1 cellular context compared by ENCODE assay signal in the genomic region with DNA sequence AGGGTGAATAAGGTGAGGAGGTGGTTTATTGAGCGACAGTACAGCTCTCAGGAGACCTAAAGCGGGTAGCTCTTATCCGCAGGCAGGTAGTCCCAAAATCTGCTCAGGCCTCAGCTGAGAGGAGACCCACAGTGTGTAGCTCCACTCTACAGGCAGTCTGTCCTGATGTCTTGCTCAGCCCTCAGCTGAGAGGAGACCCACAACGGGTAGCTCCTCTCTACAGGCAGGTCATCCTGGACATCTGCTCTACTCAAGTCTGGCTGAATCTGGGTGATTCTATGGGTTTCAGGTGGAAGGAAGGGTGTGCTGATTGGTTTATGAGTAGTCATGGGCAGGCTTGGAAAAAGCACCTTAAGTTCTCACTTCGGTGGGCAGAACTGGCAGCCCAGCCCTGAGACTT.
TF ChIP-seq lines count a peak whose summit lies in the region.

No MANE protein-coding gene starts in this region.

TF ChIP-seq in K562, 482 proteins besides CTCF, POLR2A, EP300 and RAD21:
- TF ChIP-seq, protein P1, sequence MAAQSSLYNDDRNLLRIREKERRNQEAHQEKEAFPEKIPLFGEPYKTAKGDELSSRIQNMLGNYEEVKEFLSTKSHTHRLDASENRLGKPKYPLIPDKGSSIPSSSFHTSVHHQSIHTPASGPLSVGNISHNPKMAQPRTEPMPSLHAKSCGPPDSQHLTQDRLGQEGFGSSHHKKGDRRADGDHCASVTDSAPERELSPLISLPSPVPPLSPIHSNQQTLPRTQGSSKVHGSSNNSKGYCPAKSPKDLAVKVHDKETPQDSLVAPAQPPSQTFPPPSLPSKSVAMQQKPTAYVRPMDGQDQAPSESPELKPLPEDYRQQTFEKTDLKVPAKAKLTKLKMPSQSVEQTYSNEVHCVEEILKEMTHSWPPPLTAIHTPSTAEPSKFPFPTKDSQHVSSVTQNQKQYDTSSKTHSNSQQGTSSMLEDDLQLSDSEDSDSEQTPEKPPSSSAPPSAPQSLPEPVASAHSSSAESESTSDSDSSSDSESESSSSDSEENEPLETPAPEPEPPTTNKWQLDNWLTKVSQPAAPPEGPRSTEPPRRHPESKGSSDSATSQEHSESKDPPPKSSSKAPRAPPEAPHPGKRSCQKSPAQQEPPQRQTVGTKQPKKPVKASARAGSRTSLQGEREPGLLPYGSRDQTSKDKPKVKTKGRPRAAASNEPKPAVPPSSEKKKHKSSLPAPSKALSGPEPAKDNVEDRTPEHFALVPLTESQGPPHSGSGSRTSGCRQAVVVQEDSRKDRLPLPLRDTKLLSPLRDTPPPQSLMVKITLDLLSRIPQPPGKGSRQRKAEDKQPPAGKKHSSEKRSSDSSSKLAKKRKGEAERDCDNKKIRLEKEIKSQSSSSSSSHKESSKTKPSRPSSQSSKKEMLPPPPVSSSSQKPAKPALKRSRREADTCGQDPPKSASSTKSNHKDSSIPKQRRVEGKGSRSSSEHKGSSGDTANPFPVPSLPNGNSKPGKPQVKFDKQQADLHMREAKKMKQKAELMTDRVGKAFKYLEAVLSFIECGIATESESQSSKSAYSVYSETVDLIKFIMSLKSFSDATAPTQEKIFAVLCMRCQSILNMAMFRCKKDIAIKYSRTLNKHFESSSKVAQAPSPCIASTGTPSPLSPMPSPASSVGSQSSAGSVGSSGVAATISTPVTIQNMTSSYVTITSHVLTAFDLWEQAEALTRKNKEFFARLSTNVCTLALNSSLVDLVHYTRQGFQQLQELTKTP (IDR thresholded peaks at IDR 0.05; ENCODE audit: low read depth in 1 of 2, partially characterized antibody in 2 of 2): no peak
- TF ChIP-seq, protein P2, sequence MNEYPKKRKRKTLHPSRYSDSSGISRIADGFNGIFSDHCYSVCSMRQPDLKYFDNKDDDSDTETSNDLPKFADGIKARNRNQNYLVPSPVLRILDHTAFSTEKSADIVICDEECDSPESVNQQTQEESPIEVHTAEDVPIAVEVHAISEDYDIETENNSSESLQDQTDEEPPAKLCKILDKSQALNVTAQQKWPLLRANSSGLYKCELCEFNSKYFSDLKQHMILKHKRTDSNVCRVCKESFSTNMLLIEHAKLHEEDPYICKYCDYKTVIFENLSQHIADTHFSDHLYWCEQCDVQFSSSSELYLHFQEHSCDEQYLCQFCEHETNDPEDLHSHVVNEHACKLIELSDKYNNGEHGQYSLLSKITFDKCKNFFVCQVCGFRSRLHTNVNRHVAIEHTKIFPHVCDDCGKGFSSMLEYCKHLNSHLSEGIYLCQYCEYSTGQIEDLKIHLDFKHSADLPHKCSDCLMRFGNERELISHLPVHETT (CRISPR knock-in tag; conservative IDR thresholded peaks at IDR 0.05 in 1 of 2, IDR thresholded peaks at IDR 0.05 in 1 of 2): no peak
